ENCODE assay signal across 1 cellular context in the genomic region with DNA sequence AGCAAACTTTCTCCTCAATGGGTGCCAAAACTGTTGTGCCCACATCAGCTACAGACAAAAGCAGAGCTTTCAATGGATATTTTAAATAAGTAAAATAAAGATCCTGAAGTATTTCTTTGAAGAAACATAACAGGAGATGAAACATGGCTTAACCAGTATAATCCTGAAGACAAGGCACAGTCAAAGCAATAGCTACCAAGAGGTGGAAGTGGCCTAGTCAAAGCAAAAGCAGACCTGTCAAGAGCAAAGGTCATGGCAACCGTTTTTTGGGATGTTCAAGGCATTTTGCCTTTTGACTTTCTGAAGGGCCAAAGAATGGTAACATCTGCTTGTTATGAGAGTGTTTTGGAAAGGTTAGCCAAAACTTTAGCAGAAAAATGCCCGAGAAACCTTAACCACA.
TF ChIP-seq lines count a peak whose summit lies in the region.

No MANE protein-coding gene starts in this region.

TF ChIP-seq in HepG2, 621 proteins besides CTCF, POLR2A, EP300 and RAD21 (continued from another document):
- TF ChIP-seq CAMTA2 (CRISPR knock-in tag; IDR thresholded peaks at IDR 0.05; ENCODE audit: borderline replicate concordance), result no peak
- no peak for TF ChIP-seq KDM6A (CRISPR knock-in tag; IDR thresholded peaks at IDR 0.05; ENCODE audit: low read depth)
- no peak for TF ChIP-seq GABPB1 (CRISPR knock-in tag; IDR thresholded peaks at IDR 0.05)
- TF ChIP-seq ZNF670 (CRISPR knock-in tag; IDR thresholded peaks at IDR 0.05; ENCODE audit: borderline replicate concordance), result no peak
- no peak for TF ChIP-seq TOE1 (CRISPR knock-in tag; IDR thresholded peaks at IDR 0.05)
- TF ChIP-seq MAF1 (CRISPR knock-in tag; IDR thresholded peaks at IDR 0.05; ENCODE audit: borderline replicate concordance), result no peak
- TF ChIP-seq HHEX (CRISPR knock-in tag; IDR thresholded peaks at IDR 0.05), result no peak
- TF ChIP-seq ZFP36L1 (CRISPR knock-in tag; IDR thresholded peaks at IDR 0.05), result no peak
- no peak for TF ChIP-seq ZNF343 (CRISPR knock-in tag; IDR thresholded peaks at IDR 0.05)
